In genomic region chr1:17207966-17208418, GRCh38 we compare ENCODE assay signal across 1 cellular context.
TF ChIP-seq lines count a peak whose summit lies in the region.

No MANE protein-coding gene starts in this region.

TF ChIP-seq in K562, 482 proteins besides CTCF, POLR2A, EP300 and RAD21 (continued from another document):
- TF ChIP-seq ZBTB5 (IDR thresholded peaks at IDR 0.05) = no peak
- no peak for TF ChIP-seq RBM22 (IDR thresholded peaks at IDR 0.05; ENCODE audit: low read depth, low read length, poor library complexity, severe bottlenecking)
- TF ChIP-seq ZBTB9 (CRISPR knock-in tag; IDR thresholded peaks at IDR 0.05) = no peak
- no peak for TF ChIP-seq ZNF24 (IDR thresholded peaks at IDR 0.05)
- no peak for TF ChIP-seq HDAC3 (IDR thresholded peaks at IDR 0.05; ENCODE audit: borderline replicate concordance, partially characterized antibody)
- TF ChIP-seq MAFF (IDR thresholded peaks at IDR 0.05; ENCODE audit: low read length) = no peak
- peak; percentile 87 for TF ChIP-seq ATF3 (IDR thresholded peaks at IDR 0.05)
- TF ChIP-seq ATF3 (CRISPR knock-in tag; conservative IDR thresholded peaks at IDR 0.05) = no peak
- TF ChIP-seq CGGBP1 (CRISPR knock-in tag; IDR thresholded peaks at IDR 0.05) = no peak
- no peak for TF ChIP-seq GABPB2 (CRISPR knock-in tag; conservative IDR thresholded peaks at IDR 0.05)
- peak; percentile 45; the same call in 1 of the 2 replicates for TF ChIP-seq ARID1B (IDR thresholded peaks at IDR 0.05)
- TF ChIP-seq ETV1 (tag; conservative IDR thresholded peaks at IDR 0.05; ENCODE audit: low read depth) = peak; percentile 51
- no peak for TF ChIP-seq CREB3 (tag; conservative IDR thresholded peaks at IDR 0.05; ENCODE audit: low read depth)
- TF ChIP-seq TCF7 (IDR thresholded peaks at IDR 0.05; ENCODE audit: borderline replicate concordance) = no peak
- no peak for TF ChIP-seq TAF1 (IDR thresholded peaks at IDR 0.05; ENCODE audit: control insufficient read depth, extremely low read depth, insufficient read depth, low read length, severe bottlenecking)
- TF ChIP-seq THRB (CRISPR knock-in tag; conservative IDR thresholded peaks at IDR 0.05) = no peak
- no peak for TF ChIP-seq ZFP30 (CRISPR knock-in tag; IDR thresholded peaks at IDR 0.05; ENCODE audit: borderline replicate concordance)
- TF ChIP-seq ZNF3 (CRISPR knock-in tag; IDR thresholded peaks at IDR 0.05) = no peak
- no peak for TF ChIP-seq XRCC5 (IDR thresholded peaks at IDR 0.05; ENCODE audit: low read depth, low read length)
- TF ChIP-seq ZNF668 (CRISPR knock-in tag; IDR thresholded peaks at IDR 0.05) = no peak
- no peak for TF ChIP-seq GTF2B (IDR thresholded peaks at IDR 0.05; ENCODE audit: extremely low read depth, insufficient read length)
- TF ChIP-seq NFATC3 (IDR thresholded peaks at IDR 0.05) = no peak
- no peak for TF ChIP-seq ZBTB17 (CRISPR knock-in tag; IDR thresholded peaks at IDR 0.05)
- TF ChIP-seq MTA3 (IDR thresholded peaks at IDR 0.05; ENCODE audit: borderline replicate concordance) = no peak
- no peak for TF ChIP-seq HDAC6 (IDR thresholded peaks at IDR 0.05; ENCODE audit: low read depth, low read length)
- no peak for TF ChIP-seq ZBTB12 (CRISPR knock-in tag; IDR thresholded peaks at IDR 0.05)
- TF ChIP-seq CREB3L1 (IDR thresholded peaks at IDR 0.05; ENCODE audit: borderline replicate concordance, low read depth) = no peak
- TF ChIP-seq ZNF584 (CRISPR knock-in tag; IDR thresholded peaks at IDR 0.05; ENCODE audit: low read depth) = no peak
- no peak for TF ChIP-seq CREB1 (IDR thresholded peaks at IDR 0.05)
- TF ChIP-seq CREB1 (CRISPR knock-in tag; IDR thresholded peaks at IDR 0.05) = no peak
- TF ChIP-seq POLR2B (IDR thresholded peaks at IDR 0.05; ENCODE audit: low read depth, partially characterized antibody) = no peak
- TF ChIP-seq HMGN3 (IDR thresholded peaks at IDR 0.05; ENCODE audit: borderline replicate concordance, extremely low read depth, insufficient read length, low read depth, low read length) = no peak
- TF ChIP-seq SPI1 (IDR thresholded peaks at IDR 0.05; ENCODE audit: borderline replicate concordance, low read depth, low read length) = no peak
- no peak for TF ChIP-seq ZNF212 (CRISPR knock-in tag; IDR thresholded peaks at IDR 0.05)
- no peak for TF ChIP-seq OTX1 (CRISPR knock-in tag; IDR thresholded peaks at IDR 0.05)
- no peak for TF ChIP-seq FOXJ2 (tag; IDR thresholded peaks at IDR 0.05)
- no peak for TF ChIP-seq MYC (IDR thresholded peaks at IDR 0.05; ENCODE audit: low read depth, low read length)
- TF ChIP-seq MYC (CRISPR knock-in tag; IDR thresholded peaks at IDR 0.05; ENCODE audit: borderline replicate concordance, low read depth) = no peak
- TF ChIP-seq CEBPG (CRISPR knock-in tag; IDR thresholded peaks at IDR 0.05) = no peak
- TF ChIP-seq CEBPG (tag; conservative IDR thresholded peaks at IDR 0.05 in 1 of 2, IDR thresholded peaks at IDR 0.05 in 1 of 2) = no peak
- TF ChIP-seq ATF7 (IDR thresholded peaks at IDR 0.05) = peak; percentile 61; the same call in 1 of the 2 replicates
- TF ChIP-seq ZNF444 (CRISPR knock-in tag; IDR thresholded peaks at IDR 0.05) = no peak
- no peak for TF ChIP-seq RNF219 (CRISPR knock-in tag; IDR thresholded peaks at IDR 0.05)
- no peak for TF ChIP-seq MEF2A (IDR thresholded peaks at IDR 0.05; ENCODE audit: control insufficient read depth, low read depth, low read length)
- TF ChIP-seq TFAM (CRISPR knock-in tag; conservative IDR thresholded peaks at IDR 0.05) = no peak
TF ChIP-seq in K562: peak in this region for 10.
